Comparison of ENCODE assay signal across 1 cellular context in the genomic region with DNA sequence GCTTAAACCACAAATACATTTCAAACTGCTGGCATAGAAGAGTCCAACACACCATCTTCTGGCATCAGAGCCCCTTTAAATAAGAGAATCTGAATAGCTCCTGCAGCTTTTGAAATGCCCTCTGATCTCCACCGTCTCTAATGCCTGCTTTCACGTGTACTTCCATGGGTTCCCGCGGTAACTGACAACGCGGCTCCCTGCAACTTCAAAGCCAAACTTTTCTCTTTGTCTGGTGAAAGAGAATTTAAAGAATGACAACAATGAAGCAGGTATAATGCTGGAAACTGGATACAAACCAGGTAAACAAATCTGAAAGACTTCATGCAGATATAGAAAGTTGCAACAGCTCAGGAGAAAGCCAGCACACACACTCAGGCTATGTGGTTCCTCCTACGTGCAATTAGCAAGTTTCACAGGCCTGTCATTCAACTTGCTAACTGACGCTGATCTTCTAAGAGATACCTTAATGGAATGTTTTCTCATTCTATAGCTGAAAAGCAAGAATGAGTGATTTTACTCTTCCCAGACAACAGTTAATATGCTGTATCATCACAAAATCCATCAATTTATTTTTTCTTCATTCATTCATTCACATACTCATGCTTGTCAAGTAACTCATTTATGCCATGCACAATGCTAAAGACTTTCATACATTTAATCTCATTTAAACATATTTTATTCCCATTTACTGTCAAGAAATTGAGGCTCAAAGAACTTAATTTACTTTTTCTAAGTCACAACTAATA.
TF ChIP-seq lines count a peak whose summit lies in the region.

No MANE protein-coding gene starts in this region.

TF ChIP-seq in WTC11, 78 proteins besides CTCF, POLR2A, EP300 and RAD21:
- TF ChIP-seq, protein P1, sequence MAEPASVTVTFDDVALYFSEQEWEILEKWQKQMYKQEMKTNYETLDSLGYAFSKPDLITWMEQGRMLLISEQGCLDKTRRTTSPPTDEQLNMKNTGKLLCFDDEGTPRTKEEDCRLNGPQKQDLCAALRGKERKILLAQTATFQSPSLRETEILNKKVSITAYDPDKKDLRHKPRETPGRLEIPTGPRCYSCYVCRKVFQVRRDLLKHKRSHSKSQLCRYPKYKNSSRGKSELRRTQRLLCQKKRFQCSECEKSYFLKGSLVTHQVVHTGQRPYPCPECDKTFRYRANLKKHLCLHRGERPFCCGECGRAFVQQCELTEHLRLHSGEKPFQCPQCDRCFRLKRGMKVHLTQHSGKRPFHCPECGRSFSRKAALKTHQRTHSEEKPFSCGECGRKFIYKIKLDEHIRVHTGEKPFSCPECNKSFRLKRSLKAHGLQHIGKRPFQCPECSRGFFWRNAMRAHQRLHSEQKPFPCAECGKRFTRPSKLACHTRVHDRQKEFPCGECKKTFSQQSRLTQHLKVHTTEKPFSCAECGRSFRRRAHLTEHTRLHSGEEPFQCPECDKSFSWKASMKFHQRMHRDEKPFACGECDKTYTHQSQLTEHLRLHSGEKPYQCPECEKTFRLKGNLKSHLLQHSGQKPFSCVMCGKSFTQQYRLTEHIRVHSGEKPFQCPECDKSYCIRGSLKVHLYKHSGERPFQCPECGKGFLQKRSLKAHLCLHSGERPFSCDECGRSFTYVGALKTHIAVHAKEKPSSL (CRISPR knock-in tag; conservative IDR thresholded peaks at IDR 0.05) = no peak
- TF ChIP-seq OVOL2 (CRISPR knock-in tag; IDR thresholded peaks at IDR 0.05; ENCODE audit: borderline replicate concordance) (no peak), ZNF121 (CRISPR knock-in tag; IDR thresholded peaks at IDR 0.05) (no peak), JAZF1 (CRISPR knock-in tag; IDR thresholded peaks at IDR 0.05) (no peak), FOXP1 (CRISPR knock-in tag; IDR thresholded peaks at IDR 0.05; ENCODE audit: borderline replicate concordance) (no peak), GRHL2 (CRISPR knock-in tag; IDR thresholded peaks at IDR 0.05; ENCODE audit: insufficient replicate concordance, severe bottlenecking) (no peak), NR3C1 (CRISPR knock-in tag; conservative IDR thresholded peaks at IDR 0.05; ENCODE audit: low read depth) (no peak), NR2C2 (CRISPR knock-in tag; IDR thresholded peaks at IDR 0.05) (no peak), GABPB1 (CRISPR knock-in tag; IDR thresholded peaks at IDR 0.05) (no peak), ZNF219 (CRISPR knock-in tag; IDR thresholded peaks at IDR 0.05; ENCODE audit: borderline replicate concordance) (no peak)
- TF ChIP-seq, protein P2, sequence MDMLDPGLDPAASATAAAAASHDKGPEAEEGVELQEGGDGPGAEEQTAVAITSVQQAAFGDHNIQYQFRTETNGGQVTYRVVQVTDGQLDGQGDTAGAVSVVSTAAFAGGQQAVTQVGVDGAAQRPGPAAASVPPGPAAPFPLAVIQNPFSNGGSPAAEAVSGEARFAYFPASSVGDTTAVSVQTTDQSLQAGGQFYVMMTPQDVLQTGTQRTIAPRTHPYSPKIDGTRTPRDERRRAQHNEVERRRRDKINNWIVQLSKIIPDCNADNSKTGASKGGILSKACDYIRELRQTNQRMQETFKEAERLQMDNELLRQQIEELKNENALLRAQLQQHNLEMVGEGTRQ (CRISPR knock-in tag; IDR thresholded peaks at IDR 0.05) = no peak
- TF ChIP-seq, protein P3, sequence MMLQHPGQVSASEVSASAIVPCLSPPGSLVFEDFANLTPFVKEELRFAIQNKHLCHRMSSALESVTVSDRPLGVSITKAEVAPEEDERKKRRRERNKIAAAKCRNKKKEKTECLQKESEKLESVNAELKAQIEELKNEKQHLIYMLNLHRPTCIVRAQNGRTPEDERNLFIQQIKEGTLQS (CRISPR knock-in tag; conservative IDR thresholded peaks at IDR 0.05) = no peak
